Comparison of ENCODE assay signal across 28 cellular contexts in the genomic region with DNA sequence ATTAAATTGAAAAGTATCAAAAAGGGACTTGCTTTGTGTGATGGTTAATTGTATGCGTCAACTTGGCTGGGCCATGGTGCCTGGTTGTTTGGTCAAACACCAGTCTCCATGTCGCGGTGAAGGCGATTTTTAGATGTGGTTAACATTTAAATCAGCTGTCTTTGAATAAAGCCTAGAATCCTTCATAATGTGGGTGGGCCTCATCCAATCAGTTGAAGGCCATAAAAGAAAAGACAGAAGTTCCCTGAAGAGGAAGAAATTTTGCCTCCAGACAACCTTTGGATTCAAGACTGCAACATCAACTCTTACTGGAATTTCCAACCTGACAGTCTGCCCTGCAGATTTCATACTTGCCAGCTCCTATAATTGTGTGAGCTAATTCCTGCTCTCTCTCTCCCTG.
"Had no signal": no experiment of that assay in that cellular context is flagged by ENCODE, and none has a peak within 500 bp of the region (broad histone marks: within the 10 kb centered on the region; RNA-seq: fewer than 3 reads in every experiment).

No MANE protein-coding gene starts in this region.

- H3K4me1 ChIP-seq: parathyroid adenoma, psoas muscle, stomach, thyroid gland, upper lobe of left lung, vagina had no signal

- H3K79me2 ChIP-seq: parathyroid adenoma had no signal

- H3K4me2 ChIP-seq: neural progenitor cell, smooth muscle cell had no signal

- DNase-seq: naive thymus-derived CD4-positive, alpha-beta T cell; natural killer cell; occipital lobe; ovary; posterior cingulate gyrus; psoas muscle; right cardiac atrium; spleen; stimulated activated CD4-positive, alpha-beta T cell treated with anti-CD3 and anti-CD28 coated beads, Interleukin-12 subunit alpha, Interleukin-12 subunit beta, amount 100 ng/mL, for 4 hours; stimulated activated CD4-positive, alpha-beta T cell treated with anti-CD3 and anti-CD28 coated beads, Interleukin-2, amount 100 ng/mL, for 24 hours; stimulated activated CD4-positive, alpha-beta T cell treated with anti-CD3 and anti-CD28 coated beads, Interleukin-2, amount 100 ng/mL, for 48 hours; stimulated activated CD4-positive, alpha-beta T cell treated with anti-CD3 and anti-CD28 coated beads, Interleukin-4, amount 100 ng/mL, for 24 hours; stimulated activated naive B cell treated with anti-CD40 and anti-IgM and Interleukin-4, amounts not matched to agents 10 μg/mL and 1 μg/mL and 100 μg/mL, for 72 hours; stimulated activated naive CD4-positive, alpha-beta T cell treated with Interleukin-2 at 50 U/mL for 16 hours; stomach; thyroid gland; trophoblast cell; upper lobe of left lung had no signal

- H3K9ac ChIP-seq: neural progenitor cell, parathyroid adenoma had no signal

- H3K4me3 ChIP-seq: neural progenitor cell, ovary, psoas muscle, skin epidermis, smooth muscle cell, spleen, stomach, thoracic aorta, thyroid gland, tibial nerve, upper lobe of left lung, vagina had no signal

- H3K27me3 ChIP-seq: neural progenitor cell, ovary, thyroid gland, tibial nerve, upper lobe of left lung, vagina had no signal

- ATAC-seq: naive thymus-derived CD4-positive, alpha-beta T cell; natural killer cell; psoas muscle; right cardiac atrium; sciatic nerve; stimulated activated effector memory CD8-positive, alpha-beta T cell treated with anti-CD3 and anti-CD28 coated beads, Interleukin-12 subunit alpha, Interleukin-12 subunit beta, amount 100 ng/mL, for 72 hours; stimulated activated naive B cell treated with anti-CD40 and anti-IgM and Interleukin-4, amounts not matched to agents 10 μg/mL and 1 μg/mL and 100 μg/mL, for 72 hours had no signal

- FAIRE-seq: urothelium cell line had no signal

- H3K36me3 ChIP-seq: neural progenitor cell, ovary, spleen, stomach, thoracic aorta, thyroid gland, tibial nerve, upper lobe of left lung, vagina had no signal

- H2AFZ ChIP-seq: neural progenitor cell, parathyroid adenoma had no signal

- H3K27ac ChIP-seq: neural progenitor cell, ovary, parathyroid adenoma, psoas muscle, skin epidermis, spleen, stomach, thoracic aorta, thyroid gland, tibial nerve, upper lobe of left lung, vagina had no signal

- H3K9me3 ChIP-seq: ovary, psoas muscle, spleen, stomach, thoracic aorta, thyroid gland, tibial nerve, upper lobe of left lung, vagina had no signal
